Comparison of ENCODE assay signal across 8 cellular contexts in the genomic region with DNA sequence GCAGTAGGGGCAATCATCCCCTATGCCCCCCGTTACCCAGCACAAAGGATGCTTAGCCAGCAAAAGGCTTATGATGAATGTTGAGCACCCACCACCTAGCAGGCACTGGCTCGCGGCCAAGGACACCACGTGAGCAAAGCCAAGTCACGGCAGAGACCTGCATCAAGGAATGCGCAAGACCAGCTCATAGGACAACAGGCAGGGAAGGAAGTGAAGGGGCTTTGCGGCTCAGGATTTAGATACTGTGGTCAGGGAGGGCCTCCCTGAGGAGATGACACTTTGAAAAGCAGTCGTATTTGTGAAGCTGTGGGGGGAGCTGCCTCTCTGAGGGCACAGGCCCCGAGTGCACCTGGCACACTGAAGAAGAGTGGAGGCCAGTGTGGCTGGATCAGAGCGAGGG. TPM values are rescaled to one million over a fixed set of nuclear protein-coding genes. Genes with fewer than 3 reads are reported as not detected.
DNase-seq lines count a peak whose midpoint lies in the region; ATAC-seq and TF ChIP-seq lines count a peak whose summit lies in the region.

No MANE protein-coding gene starts in this region.

- POLR2A ChIA-PET in activated CD4-positive, alpha-beta memory T cell treated with anti-CD3 and anti-CD28 coated beads for 36 hours (lab: Charles Lee) = interaction anchor here (1.5 kb wide), 1 partner anchor 10 kb away, joined by 4 read pairs; no protein-coding TSS in a partner anchor
- POLR2A ChIA-PET in activated CD4-positive, alpha-beta memory T cell treated with anti-CD3 and anti-CD28 coated beads, Interleukin-2, amount 10 ng/mL, durations not matched to agents 7 days and 5 days (lab: Charles Lee) = interaction anchor here (0.8 to 10.9 kb wide), 4 partner anchors 8 to 38 kb away, joined by 3 to 252 read pairs (median 4); no protein-coding TSS in a partner anchor

- H3K4me1 Mint-ChIP-seq in activated CD4-positive, alpha-beta memory T cell treated with anti-CD3 and anti-CD28 coated beads for 36 hours (ENCODE audit: low read depth) = peaks cover 91% of the 10 kb centered on the region
- H3K4me1 Mint-ChIP-seq in activated CD4-positive, alpha-beta memory T cell treated with anti-CD3 and anti-CD28 coated beads, Interleukin-2, amount 10 ng/mL, durations not matched to agents 7 days and 5 days = peaks cover 82% of the 10 kb centered on the region
- H3K4me1 Mint-ChIP-seq in T-helper 1 cell treated with Interleukin-12 subunit alpha and Interleukin-12 subunit beta and Interleukin-4 antibody, amounts not matched to agents 30 μg/mL and 1 μg/mL, for 36 hours (ENCODE audit: low read depth) = peaks cover 65% of the 10 kb centered on the region
- H3K4me1 Mint-ChIP-seq in brain = peaks cover 29% of the 10 kb centered on the region

- intact Hi-C loops in activated CD4-positive, alpha-beta memory T cell treated with anti-CD3 and anti-CD28 coated beads for 36 hours (cut with micrococcal nuclease) = loop anchor here (10.0 kb wide), 1 partner anchor 664 kb away; no protein-coding TSS in a partner anchor
- intact Hi-C loops in aorta (cut with DNase I) = no loop called here

- TF ChIP-seq CTCF in brain (conservative IDR thresholded peaks at IDR 0.05) = no peak

- peak; percentile 69 for DNase-seq in activated CD4-positive, alpha-beta memory T cell treated with anti-CD3 and anti-CD28 coated beads for 36 hours
- no peak for DNase-seq in activated CD4-positive, alpha-beta memory T cell treated with anti-CD3 and anti-CD28 coated beads, Interleukin-2, amount 10 ng/mL, durations not matched to agents 7 days and 5 days
- DNase-seq in aorta = peak; percentile 75 to 84
- no peak for DNase-seq in mesenteric fat pad (ENCODE audit: low spot score)
- no peak for DNase-seq in NCI-H128 (lab: John Stamatoyannopoulos, UW; ENCODE audit: unreplicated experiment)

- H3K27me3 Mint-ChIP-seq in activated CD4-positive, alpha-beta memory T cell treated with anti-CD3 and anti-CD28 coated beads for 36 hours = no peaks in the 10 kb centered on the region
- peaks cover 3% of the 10 kb centered on the region for H3K27me3 Mint-ChIP-seq in activated CD4-positive, alpha-beta memory T cell treated with anti-CD3 and anti-CD28 coated beads, Interleukin-2, amount 10 ng/mL, durations not matched to agents 7 days and 5 days
- peaks cover 4% of the 10 kb centered on the region for H3K27me3 Mint-ChIP-seq in T-helper 1 cell treated with Interleukin-12 subunit alpha and Interleukin-12 subunit beta and Interleukin-4 antibody, amounts not matched to agents 30 μg/mL and 1 μg/mL, for 36 hours (ENCODE audit: low read depth)
- peaks cover 3% of the 10 kb centered on the region for H3K27me3 Mint-ChIP-seq in brain

- CTCF ChIA-PET in activated CD4-positive, alpha-beta memory T cell treated with anti-CD3 and anti-CD28 coated beads for 36 hours (lab: Charles Lee) = interaction anchor here (28.6 kb wide), 1 partner anchor 34 kb away, joined by 1161 read pairs; the partner anchor contains the start of gene SH2B3
- CTCF ChIA-PET in activated CD4-positive, alpha-beta memory T cell treated with anti-CD3 and anti-CD28 coated beads, Interleukin-2, amount 10 ng/mL, durations not matched to agents 7 days and 5 days (lab: Charles Lee) = interaction anchor here (1.7 kb wide), 1 partner anchor 13 kb away, joined by 4 read pairs; no protein-coding TSS in a partner anchor

- peak overlapping the region; percentile 63 for H3K27ac Mint-ChIP-seq in activated CD4-positive, alpha-beta memory T cell treated with anti-CD3 and anti-CD28 coated beads for 36 hours
- H3K27ac Mint-ChIP-seq in activated CD4-positive, alpha-beta memory T cell treated with anti-CD3 and anti-CD28 coated beads, Interleukin-2, amount 10 ng/mL, durations not matched to agents 7 days and 5 days = no peak overlapping the region
- H3K27ac Mint-ChIP-seq in T-helper 1 cell treated with Interleukin-12 subunit alpha and Interleukin-12 subunit beta and Interleukin-4 antibody, amounts not matched to agents 30 μg/mL and 1 μg/mL, for 36 hours = peak overlapping the region; percentile 81
- peak overlapping the region; percentile 37 to 85 (median 62) for H3K27ac Mint-ChIP-seq in brain

- H3K36me3 Mint-ChIP-seq in activated CD4-positive, alpha-beta memory T cell treated with anti-CD3 and anti-CD28 coated beads for 36 hours = peaks cover 15% of the 10 kb centered on the region
- peaks cover 34% of the 10 kb centered on the region for H3K36me3 Mint-ChIP-seq in activated CD4-positive, alpha-beta memory T cell treated with anti-CD3 and anti-CD28 coated beads, Interleukin-2, amount 10 ng/mL, durations not matched to agents 7 days and 5 days (ENCODE audit: low read depth)
- H3K36me3 Mint-ChIP-seq in T-helper 1 cell treated with Interleukin-12 subunit alpha and Interleukin-12 subunit beta and Interleukin-4 antibody, amounts not matched to agents 30 μg/mL and 1 μg/mL, for 36 hours (ENCODE audit: low read depth) = peaks cover 38% of the 10 kb centered on the region
- H3K36me3 Mint-ChIP-seq in brain = peaks cover 22% of the 10 kb centered on the region

- 77 to 78% methylated on average over 8 to 10 of the region's 10 CpGs for WGBS in mesodermal cell (ENCODE audit: insufficient coverage in 2 of 2), 2 experiments
- WGBS in aorta, 2 donors = 46 to 49% methylated on average over 10 of the region's 10 CpGs

- H3K27ac ChIP-seq in mesodermal cell (ENCODE audit: low read depth, low read length, severe bottlenecking) (peak overlapping the region; percentile 49), aorta (ENCODE audit: low read depth in 1 of 2, low read length in 2 of 2) (no peak overlapping the region)

- H3K4me1 ChIP-seq in mesodermal cell (ENCODE audit: control insufficient read depth, insufficient read depth, low read length, poor library complexity, severe bottlenecking) = peaks cover 32% of the 10 kb centered on the region
- no peaks in the 10 kb centered on the region for H3K4me1 ChIP-seq in aorta (ENCODE audit: control insufficient read depth in 1 of 2, insufficient read depth in 2 of 2, low read length in 2 of 2)

- no peak overlapping the region for H3K4me3 Mint-ChIP-seq in activated CD4-positive, alpha-beta memory T cell treated with anti-CD3 and anti-CD28 coated beads for 36 hours
- no peak overlapping the region for H3K4me3 Mint-ChIP-seq in activated CD4-positive, alpha-beta memory T cell treated with anti-CD3 and anti-CD28 coated beads, Interleukin-2, amount 10 ng/mL, durations not matched to agents 7 days and 5 days
- H3K4me3 Mint-ChIP-seq in T-helper 1 cell treated with Interleukin-12 subunit alpha and Interleukin-12 subunit beta and Interleukin-4 antibody, amounts not matched to agents 30 μg/mL and 1 μg/mL, for 36 hours = no peak overlapping the region
- no peak overlapping the region for H3K4me3 Mint-ChIP-seq in brain

- H3K27me3 ChIP-seq in aorta (ENCODE audit: control insufficient read depth in 1 of 2, insufficient read depth in 2 of 2, low read length in 1 of 2) = no peaks in the 10 kb centered on the region

- no peak for ATAC-seq in aorta (ENCODE audit: low FRiP score)

- H3K36me3 ChIP-seq in mesodermal cell (ENCODE audit: control insufficient read depth, insufficient read depth, low read length) (peaks cover 36% of the 10 kb centered on the region), aorta (ENCODE audit: control insufficient read depth in 1 of 2, insufficient read depth in 2 of 2, low read length in 1 of 2) (peaks cover 0 to 2% of the 10 kb centered on the region in 2 donors)

- no peaks in the 10 kb centered on the region for H3K9me3 ChIP-seq in mesodermal cell (ENCODE audit: control insufficient read depth, low read length)
- H3K9me3 ChIP-seq in aorta (ENCODE audit: control insufficient read depth, low read length) = no peaks in the 10 kb centered on the region

- H3K4me3 ChIP-seq in mesodermal cell (ENCODE audit: extremely low read depth, insufficient read depth, low read length, poor library complexity, severe bottlenecking) = no peak overlapping the region
- H3K4me3 ChIP-seq in aorta (ENCODE audit: low read length in 2 of 2) = no peak overlapping the region

- no peaks in the 10 kb centered on the region for H3K9me3 Mint-ChIP-seq in activated CD4-positive, alpha-beta memory T cell treated with anti-CD3 and anti-CD28 coated beads for 36 hours
- no peaks in the 10 kb centered on the region for H3K9me3 Mint-ChIP-seq in activated CD4-positive, alpha-beta memory T cell treated with anti-CD3 and anti-CD28 coated beads, Interleukin-2, amount 10 ng/mL, durations not matched to agents 7 days and 5 days
- H3K9me3 Mint-ChIP-seq in T-helper 1 cell treated with Interleukin-12 subunit alpha and Interleukin-12 subunit beta and Interleukin-4 antibody, amounts not matched to agents 30 μg/mL and 1 μg/mL, for 36 hours = no peaks in the 10 kb centered on the region
- no peaks in the 10 kb centered on the region for H3K9me3 Mint-ChIP-seq in brain

RNA-seq across cellular contexts. Expression of gene SH2B3, which starts 32.8 kb away (rescaled TPM):
- total RNA-seq in activated CD4-positive, alpha-beta memory T cell treated with anti-CD3 and anti-CD28 coated beads for 36 hours = 10 to 100 TPM; 32.6 to 34.2 TPM
- 10 to 100 TPM; 18.8 to 20.2 TPM for total RNA-seq in activated CD4-positive, alpha-beta memory T cell treated with anti-CD3 and anti-CD28 coated beads, Interleukin-2, amount 10 ng/mL, durations not matched to agents 7 days and 5 days
- polyA plus RNA-seq in brain (ENCODE audit: insufficient read depth, low read depth, low replicate concordance) = 7.4 TPM
- 25.4 TPM for polyA plus RNA-seq in mesodermal cell (2013, experiment 1 of 2)
- 21.4 TPM for polyA plus RNA-seq in mesodermal cell (2013, experiment 2 of 2)
- total RNA-seq in aorta = 10 to 100 TPM; 34.4 to 45.5 TPM
- polyA plus RNA-seq in aorta = 10 to 100 TPM; 11.4 to 12.6 TPM
- total RNA-seq in mesenteric fat pad = 43.3 TPM

Comparison
In these comparisons a context has a peak if more than half of its experiments do, and no peak if none do; other contexts are left out.
1. DNase-seq: peak in activated CD4-positive, alpha-beta memory T cell treated with anti-CD3 and anti-CD28 coated beads for 36 hours (single experiment) and aorta (2 of 2); none in activated CD4-positive, alpha-beta memory T cell treated with anti-CD3 and anti-CD28 coated beads, Interleukin-2, amount 10 ng/mL, durations not matched to agents 7 days and 5 days (single experiment), mesenteric fat pad (single experiment) and NCI-H128 (single experiment).